26 cellular contexts compared by ENCODE assay signal in genomic region chr11:131204984-131205383, GRCh38.
"Had no signal": no experiment of that assay in that cellular context is flagged by ENCODE, and none has a peak within 500 bp of the region (broad histone marks: within the 10 kb centered on the region; RNA-seq: fewer than 3 reads in every experiment).

No MANE protein-coding gene starts in this region.

- H3K27ac ChIP-seq: left ventricle myocardium inferior, pancreas, prostate gland, skin epidermis, stomach, testis, thyroid gland, transverse colon, upper lobe of left lung, vagina had no signal

- DNase-seq: islet precursor cell; left ventricle myocardium inferior; mesendoderm; naive thymus-derived CD4-positive, alpha-beta T cell; nucleus accumbens; pancreas; posterior cingulate gyrus; retina; right cardiac atrium; stimulated activated CD4-positive, alpha-beta T cell treated with anti-CD3 and anti-CD28 coated beads, Interleukin-12 subunit alpha, Interleukin-12 subunit beta, amount 100 ng/mL, for 4 hours; stimulated activated CD4-positive, alpha-beta T cell treated with anti-CD3 and anti-CD28 coated beads, Interleukin-15, amount 100 ng/mL, for 24 hours; stimulated activated CD4-positive, alpha-beta T cell treated with anti-CD3 and anti-CD28 coated beads, Interleukin-2, amount 100 ng/mL, for 24 hours; stimulated activated CD4-positive, alpha-beta T cell treated with anti-CD3 and anti-CD28 coated beads, Interleukin-4, amount 100 ng/mL, for 1 hour; stimulated activated naive B cell treated with anti-CD40 and anti-IgM and Interleukin-4, amounts not matched to agents 10 μg/mL and 1 μg/mL and 100 μg/mL, for 72 hours; stimulated activated naive CD8-positive, alpha-beta T cell treated with anti-CD3 and anti-CD28 coated beads, Interleukin-15, Interleukin-2, amounts not matched to agents 100 U/mL and 50 U/mL, for 24 hours; stomach; testis; transverse colon; upper lobe of left lung had no signal

- ATAC-seq: naive thymus-derived CD4-positive, alpha-beta T cell; natural killer cell treated with Interleukin-12 subunit alpha and Interleukin-12 subunit beta and Interleukin-15 and Interleukin-18, amount 100 ng/mL, for 72 hours; pancreas; right cardiac atrium; sciatic nerve; stimulated activated naive B cell treated with anti-CD40 and anti-IgM and Interleukin-4, amounts not matched to agents 10 μg/mL and 1 μg/mL and 100 μg/mL, for 72 hours; stimulated activated naive CD8-positive, alpha-beta T cell treated with anti-CD3 and anti-CD28 coated beads, Interleukin-15, Interleukin-2, amounts not matched to agents 100 U/mL and 50 U/mL, for 24 hours had no signal

- FAIRE-seq: pancreas had no signal

- H3K4me3 ChIP-seq: left ventricle myocardium inferior, lung, pancreas, prostate gland, skin epidermis, stomach, thyroid gland, transverse colon, upper lobe of left lung, vagina had no signal

- H3K4me1 ChIP-seq: left ventricle myocardium inferior, pancreas, prostate gland, stomach, testis, thyroid gland, transverse colon, upper lobe of left lung, vagina had no signal

- H3K36me3 ChIP-seq: left ventricle myocardium inferior, pancreas, prostate gland, stomach, thyroid gland, transverse colon, upper lobe of left lung, vagina had no signal

- H3K9me3 ChIP-seq: left ventricle myocardium inferior, pancreas, prostate gland, stomach, testis, thyroid gland, transverse colon, upper lobe of left lung, vagina had no signal

- H3K27me3 ChIP-seq: pancreas, testis, thyroid gland, transverse colon, upper lobe of left lung, vagina had no signal
